ENCODE assay signal across 21 cellular contexts in genomic region chr1:202361701-202362100, GRCh38. TPM values are rescaled to one million over a fixed set of nuclear protein-coding genes. Genes with fewer than 3 reads are reported as not detected.
DNase-seq lines count a peak whose midpoint lies in the region; ATAC-seq, FAIRE-seq and TF ChIP-seq lines count a peak whose summit lies in the region.
"Had no signal": no experiment of that assay in that cellular context is flagged by ENCODE, and none has a peak within 500 bp of the region (broad histone marks: within the 10 kb centered on the region; RNA-seq: fewer than 3 reads in every experiment).

No MANE protein-coding gene starts in this region.

- TF ChIP-seq RAD21 in H1 (IDR thresholded peaks at IDR 0.05 in 1 of 2, conservative IDR thresholded peaks at IDR 0.05 in 1 of 2; ENCODE audit: low read depth in 2 of 2, low read length in 2 of 2), result no peak

- H3K27me3 ChIP-seq in left ventricle myocardium inferior (ENCODE audit: low read depth), result no peaks in the 10 kb centered on the region
- no peaks in the 10 kb centered on the region for H3K27me3 ChIP-seq in heart left ventricle
- H3K27me3 ChIP-seq in H1 (replicated peaks in 1 of 4; ENCODE audit: control insufficient read depth in 3 of 4, extremely low read depth in 1 of 4, insufficient read depth in 3 of 4, low read length in 3 of 4), result no peaks in the 10 kb centered on the region
- H3K27me3 ChIP-seq: MG63, SJSA1 had no signal

- peak overlapping the region; percentile 40 for H4K5ac ChIP-seq in H1 (ENCODE audit: insufficient read length, low read depth, low read length)

- H3K36me3 Mint-ChIP-seq in type B pancreatic cell (no peaks in the 10 kb centered on the region), HFFc6 (ENCODE audit: low read depth) (no peaks in the 10 kb centered on the region)

- 85 to 87% (median 86%) methylated on average over 3 of the region's 3 CpGs for WGBS in heart left ventricle, 4 donors
- WGBS in H1 (ENCODE audit: extremely low coverage in 1 of 2, insufficient coverage in 1 of 2, insufficient read length in 1 of 2, insufficient replicate concordance in 2 of 2, low coverage in 1 of 2, low lambda C conversion rate in 2 of 2, missing lambda C conversion rate in 1 of 2), 2 experiments, result 18% methylated on average over 3 of the region's 3 CpGs; no CpG with 5 or more reads in 1 of the 2 experiments

- peak overlapping the region; percentile 46 to 64 for H3K4me2 ChIP-seq in H1 (ENCODE audit: insufficient read depth in 1 of 2, low read depth in 2 of 2, low read length in 2 of 2)

- intact Hi-C loops in left ventricle myocardium inferior (cut with micrococcal nuclease) (no loop called here), heart left ventricle (cut with DNase I) (no loop called here)

- CTCF ChIA-PET in H1 (lab: Charles Lee; ENCODE audit: partially characterized antibody), result interaction anchor here (0.7 to 1.2 kb wide), 2 partner anchors 9 to 88 kb away, joined by 3 read pairs; no protein-coding TSS in a partner anchor

- H3K79me2 ChIP-seq in H1 (ENCODE audit: control insufficient read depth in 1 of 2, insufficient read depth in 2 of 2, low read length in 2 of 2), result peaks cover 0 to 38% of the 10 kb centered on the region in 2 experiments; a peak in 2 of 4 replicates

- no peak overlapping the region for H4K91ac ChIP-seq in H1 (replicated peaks; ENCODE audit: insufficient read length, low read length)

- no peak overlapping the region for H3K9ac ChIP-seq in H1 (replicated peaks in 1 of 4; ENCODE audit: extremely low read depth in 1 of 4, low read depth in 3 of 4, low read length in 3 of 4)

- H3K18ac ChIP-seq in H1 (ENCODE audit: extremely low read depth, low read length), result no peak overlapping the region

- no peak overlapping the region for H3K23ac ChIP-seq in H1 (ENCODE audit: insufficient read length)

- H2BK5ac ChIP-seq in H1 (ENCODE audit: low read depth, low read length), result peak overlapping the region; percentile 82; the same call in 1 of the 2 replicates

- H3K27ac ChIP-seq in left ventricle myocardium inferior (replicated peaks), result peak overlapping the region; percentile 32
- no peak overlapping the region for H3K27ac ChIP-seq in heart left ventricle
- no peak overlapping the region for H3K27ac ChIP-seq in H1 (ENCODE audit: low read depth, low read length)
- H3K27ac ChIP-seq: HL-60, SJSA1 had no signal

- ATAC-seq in heart left ventricle, result no peak

- H2AFZ ChIP-seq in H1 (ENCODE audit: low read length), result no peak overlapping the region

- no peak overlapping the region for H2BK15ac ChIP-seq in H1 (ENCODE audit: low read length)

- no peak overlapping the region for H3K56ac ChIP-seq in H1 (replicated peaks; ENCODE audit: insufficient read length, low read depth, low read length)

- H4K8ac ChIP-seq in H1 (ENCODE audit: extremely low read depth, insufficient read depth, low read length), result no peak overlapping the region

- FAIRE-seq in H1 (lab: Jason Lieb, UNC) (peak; percentile 81), GM12891 (lab: Jason Lieb, UNC) (no peak)
- FAIRE-seq: G401.6 had no signal

- DNase-seq in left ventricle myocardium inferior (no peak), heart left ventricle (no peak), H1 (ENCODE audit: low read depth in 1 of 2, low spot score in 2 of 2) (no peak), iPS-NIHi7 (ENCODE audit: extremely low spot score) (peak; percentile 22), type B pancreatic cell (ENCODE audit: extremely low spot score, unreplicated experiment) (no peak), DMS114 treated with DMSO at 0.1 percent for 48 hours (lab: John Stamatoyannopoulos, UW; ENCODE audit: unreplicated experiment) (no peak), HFFc6 (no peak), GM12891 (ENCODE audit: insufficient read length, low spot score) (no peak)
- DNase-seq: 8988T, DND-41, GOT3, Kasumi-1, MG63, NCI-H1092, NCI-H1436 treated with DMSO at 0.1 percent for 48 hours, NCI-H2081, NCI-H524 had no signal

- H3K9me3 ChIP-seq in left ventricle myocardium inferior (replicated peaks), result no peaks in the 10 kb centered on the region
- H3K9me3 ChIP-seq in heart left ventricle, result peaks cover 0 to 3% (median 0%) of the 10 kb centered on the region in 12 donors
- H3K9me3 ChIP-seq in H1 (ENCODE audit: insufficient read depth in 2 of 2, low read depth in 1 of 2, low read length in 1 of 2), result no peaks in the 10 kb centered on the region
- H3K9me3 ChIP-seq: MG63, SJSA1 had no signal

- no peak overlapping the region for H3K14ac ChIP-seq in H1 (ENCODE audit: insufficient read length)

- POLR2A ChIA-PET in H1 (lab: Charles Lee; ENCODE audit: partially characterized antibody), result interaction anchor here (0.6 to 2.1 kb wide), 4 partner anchors 9 to 140 kb away, joined by 3 to 6 read pairs (median 4); partner anchors contain the start of gene PPP1R12B

- no peak overlapping the region for H3K4me3 Mint-ChIP-seq in type B pancreatic cell
- H3K4me3 Mint-ChIP-seq in HFFc6, result no peak overlapping the region
- H3K4me3 Mint-ChIP-seq: CD14-positive monocyte had no signal

- H2BK12ac ChIP-seq in H1 (ENCODE audit: low read depth, low read length), result no peak overlapping the region

- no peak overlapping the region for H3K4me3 ChIP-seq in left ventricle myocardium inferior
- no peak overlapping the region for H3K4me3 ChIP-seq in heart left ventricle
- H3K4me3 ChIP-seq in H1 (ENCODE audit: extremely low read depth in 1 of 4, insufficient read depth in 2 of 4, low read depth in 3 of 4, low read length in 4 of 4), result peak overlapping the region in 1 of 4 experiments; percentile 48; a peak in 1 of 8 replicates
- H3K4me3 ChIP-seq: MG63, SJSA1 had no signal

- H3K4ac ChIP-seq in H1 (replicated peaks; ENCODE audit: insufficient read length, low read depth, low read length), result no peak overlapping the region

- H2BK120ac ChIP-seq in H1 (replicated peaks; ENCODE audit: low read depth, low read length), result no peak overlapping the region

- H4K20me1 ChIP-seq in H1 (replicated peaks in 1 of 2; ENCODE audit: control insufficient read depth in 1 of 2, insufficient read depth in 2 of 2, low read length in 2 of 2), result no peaks in the 10 kb centered on the region

- TF ChIP-seq POLR2A in heart left ventricle (IDR thresholded peaks at IDR 0.05) (no peak), H1 (IDR thresholded peaks at IDR 0.05; ENCODE audit: control extremely low read depth in 1 of 2, low read depth in 2 of 2, low read length in 2 of 2) (no peak), GM12891 (IDR thresholded peaks at IDR 0.05; ENCODE audit: low read depth, low read length) (no peak)

- no peaks in the 10 kb centered on the region for H3K9me3 Mint-ChIP-seq in type B pancreatic cell
- H3K9me3 Mint-ChIP-seq in HFFc6, result no peaks in the 10 kb centered on the region

- no peaks in the 10 kb centered on the region for H3K27me3 Mint-ChIP-seq in type B pancreatic cell
- no peaks in the 10 kb centered on the region; the same call in 1 of the 2 replicates for H3K27me3 Mint-ChIP-seq in HFFc6 (ENCODE audit: insufficient read depth)

- TF ChIP-seq CTCF in left ventricle myocardium inferior (IDR thresholded peaks at IDR 0.05; ENCODE audit: borderline replicate concordance), result no peak
- TF ChIP-seq CTCF in heart left ventricle (IDR thresholded peaks at IDR 0.05), result no peak
- TF ChIP-seq CTCF in H1 (IDR thresholded peaks at IDR 0.05; ENCODE audit: control extremely low read depth in 1 of 3, insufficient read depth in 1 of 3, low read depth in 1 of 3, low read length in 3 of 3), result no peak
- TF ChIP-seq CTCF in type B pancreatic cell (conservative IDR thresholded peaks at IDR 0.05), result no peak
- TF ChIP-seq CTCF in HFFc6 (IDR thresholded peaks at IDR 0.05), result no peak

- H3K27ac Mint-ChIP-seq in type B pancreatic cell (no peak overlapping the region), HFFc6 (no peak overlapping the region)
- H3K27ac Mint-ChIP-seq: CD14-positive monocyte had no signal

- no peaks in the 10 kb centered on the region for H3K23me2 ChIP-seq in H1 (ENCODE audit: low read depth, low read length)

- no peaks in the 10 kb centered on the region for H3K79me1 ChIP-seq in H1 (ENCODE audit: low read depth, low read length)

- H3K4me1 ChIP-seq in left ventricle myocardium inferior, result peaks cover 60% of the 10 kb centered on the region
- H3K4me1 ChIP-seq in heart left ventricle, result peaks cover 0 to 38% (median 11%) of the 10 kb centered on the region in 12 donors
- H3K4me1 ChIP-seq in H1 (replicated peaks in 1 of 4; ENCODE audit: control insufficient read depth in 3 of 4, insufficient read depth in 4 of 4, low read length in 3 of 4), result peaks cover 2 to 14% (median 11%) of the 10 kb centered on the region in 4 experiments
- H3K4me1 ChIP-seq: SJSA1 had no signal

- no peak for TF ChIP-seq EP300 in H1 (IDR thresholded peaks at IDR 0.05; ENCODE audit: borderline replicate concordance in 1 of 2, low read depth in 2 of 2, low read length in 2 of 2)

- H2BK20ac ChIP-seq in H1 (ENCODE audit: low read length), result no peak overlapping the region

- H3K36me3 ChIP-seq in left ventricle myocardium inferior (no peaks in the 10 kb centered on the region), heart left ventricle (no peaks in the 10 kb centered on the region), H1 (ENCODE audit: control insufficient read depth in 2 of 4, insufficient read depth in 4 of 4, low read length in 3 of 4) (no peaks in the 10 kb centered on the region)
- H3K36me3 ChIP-seq: MG63, SJSA1 had no signal

- H2AK5ac ChIP-seq in H1 (ENCODE audit: low read depth, low read length), result no peak overlapping the region

- H3K4me1 Mint-ChIP-seq in type B pancreatic cell (ENCODE audit: unreplicated experiment) (peaks cover 10% of the 10 kb centered on the region), HFFc6 (ENCODE audit: low read depth) (peaks cover 9% of the 10 kb centered on the region)

RNA-seq across cellular contexts. Expression of gene PPP1R12B, which starts 13.2 kb away (rescaled TPM):
- total RNA-seq in left ventricle myocardium inferior, result 706 TPM
- total RNA-seq in heart left ventricle, result 100 to 1,000 TPM; 368 to 972 (median 618) TPM
- polyA plus RNA-seq in heart left ventricle, result 100 to 1,000 TPM in 1 of 2 donors, 10 to 100 TPM in 1; 49.9 to 108 TPM
- total RNA-seq in H1 (2021; fragmentation: NEBNext Ultra II Directional; extraction: Animal tissue kit (Norgen Biotek cat#: 25700)), result 14.4 and 18.7 TPM in 2 replicates
- 7.9 and 18.6 TPM in 2 replicates for polyA plus RNA-seq in H1 (2011; rRNA removed)
- 14.3 TPM for polyA plus RNA-seq in H1 (2011; cell fraction: cytosol; rRNA removed)
- 38.3 TPM for polyA plus RNA-seq in H1 (2011; cell fraction: nucleus; rRNA removed)
- 3.3 to 5.6 TPM (median 4.9 TPM) in 4 replicates for polyA plus RNA-seq in H1 (2012, experiment 1 of 2)
- 0.33 TPM for polyA plus RNA-seq in H1 (2012, experiment 2 of 2)
- polyA plus RNA-seq in H1 (2013, experiment 1 of 2), result 6.8 TPM
- 6.5 TPM for polyA plus RNA-seq in H1 (2013, experiment 2 of 2)
- 67.6 and 75.2 TPM in 2 replicates for polyA minus RNA-seq in H1 (2011; rRNA and poly(A)+ RNA removed)
- polyA minus RNA-seq in H1 (2011; cell fraction: cytosol; rRNA and poly(A)+ RNA removed), result 9.8 TPM
- polyA minus RNA-seq in H1 (2011; cell fraction: nucleus; rRNA and poly(A)+ RNA removed), result 99.9 TPM
- total RNA-seq in type B pancreatic cell (ENCODE audit: low replicate concordance), result 22.2 and 31.2 TPM in 2 replicates
- 1 to 10 TPM; 5.3 to 9.9 (median 6.9) TPM for total RNA-seq in HFFc6 (2021; fragmentation: NEBNext Ultra II Directional; extraction: Animal tissue kit (Norgen Biotek cat#: 25700))
- 1.1 TPM for polyA plus RNA-seq in GM12891 (2012; ENCODE audit: low read depth, missing spikeins)

RNA-seq across cellular contexts. Expression of gene UBE2T, which starts 20.0 kb away (rescaled TPM):
- 11.8 TPM for total RNA-seq in left ventricle myocardium inferior
- total RNA-seq in heart left ventricle, result 10 to 100 TPM in 5 of 9 donors, 1 to 10 TPM in 4; 8.6 to 18.9 (median 10.7) TPM
- polyA plus RNA-seq in heart left ventricle, result 10 to 100 TPM in 1 of 2 donors, 1 to 10 TPM in 1; 6.9 to 47.8 TPM
- 66.3 and 68.4 TPM in 2 replicates for total RNA-seq in H1 (2021; fragmentation: NEBNext Ultra II Directional; extraction: Animal tissue kit (Norgen Biotek cat#: 25700))
- 122 and 206 TPM in 2 replicates for polyA plus RNA-seq in H1 (2011; rRNA removed)
- polyA plus RNA-seq in H1 (2011; cell fraction: cytosol; rRNA removed), result 132 TPM
- polyA plus RNA-seq in H1 (2011; cell fraction: nucleus; rRNA removed), result 61.1 TPM
- 86.5 to 123 TPM (median 91.2 TPM) in 4 replicates for polyA plus RNA-seq in H1 (2012, experiment 1 of 2)
- polyA plus RNA-seq in H1 (2012, experiment 2 of 2), result 54.8 TPM
- polyA plus RNA-seq in H1 (2013, experiment 1 of 2), result 95.9 TPM
- 98.8 TPM for polyA plus RNA-seq in H1 (2013, experiment 2 of 2)
- 88.9 and 96.7 TPM in 2 replicates for polyA minus RNA-seq in H1 (2011; rRNA and poly(A)+ RNA removed)
- polyA minus RNA-seq in H1 (2011; cell fraction: cytosol; rRNA and poly(A)+ RNA removed), result 26.8 TPM
- 41.8 TPM for polyA minus RNA-seq in H1 (2011; cell fraction: nucleus; rRNA and poly(A)+ RNA removed)
- 21.5 and 39.1 TPM in 2 replicates for total RNA-seq in type B pancreatic cell (ENCODE audit: low replicate concordance)
- 10 to 100 TPM; 17.5 to 47.5 (median 40.3) TPM for total RNA-seq in HFFc6 (2021; fragmentation: NEBNext Ultra II Directional; extraction: Animal tissue kit (Norgen Biotek cat#: 25700))
- 53.0 TPM for polyA plus RNA-seq in GM12891 (2012; ENCODE audit: low read depth, missing spikeins)

Comparison
In these comparisons a context has a peak if more than half of its experiments do, and no peak if none do; other contexts are left out.
1. RNA of gene PPP1R12B, which starts 13.2 kb away (total RNA-seq): 706 TPM in left ventricle myocardium inferior (single experiment) and 368 to 972 TPM in heart left ventricle; 22.2 to 31.2 TPM in type B pancreatic cell, 14.4 to 18.7 TPM in H1 and 5.3 to 9.9 TPM in HFFc6; every median in the first group is over 10 times any median in the second.